8 cellular contexts compared by ENCODE assay signal in genomic region chr1:198937231-198938031, GRCh38.
DNase-seq lines count a peak whose midpoint lies in the region; ATAC-seq and TF ChIP-seq lines count a peak whose summit lies in the region.

No MANE protein-coding gene starts in this region.

- H3K9ac ChIP-seq in Loucy (ENCODE audit: low read depth, low read length, poor library complexity, severe bottlenecking) (peak overlapping the region; percentile 99), mammary epithelial cell (ENCODE audit: insufficient read depth, low read length) (peak overlapping the region; percentile 83), skeletal muscle tissue (ENCODE audit: low read depth in 1 of 3, low read length in 3 of 3) (peak overlapping the region; percentile 58 to 81 (median 73))

- H3K9me3 ChIP-seq in HEK293 (ENCODE audit: control insufficient read depth, insufficient read depth, low read depth, low read length) (no peaks in the 10 kb centered on the region), Loucy (ENCODE audit: insufficient read depth, low read depth, low read length) (no peaks in the 10 kb centered on the region), SJSA1 (replicated peaks) (no peaks in the 10 kb centered on the region), mammary epithelial cell (replicated peaks; ENCODE audit: insufficient read depth, low read length) (no peaks in the 10 kb centered on the region), skeletal muscle tissue (ENCODE audit: control insufficient read depth in 3 of 3, low read length in 3 of 3) (no peaks in the 10 kb centered on the region)

- WGBS in mammary epithelial cell (ENCODE audit: low coverage, missing lambda C conversion rate): 11% methylated on average over 5 of the region's 5 CpGs

- H3K4me1 ChIP-seq in HEK293 (ENCODE audit: control insufficient read depth, insufficient read depth, low read length) (peaks cover 15% of the 10 kb centered on the region), Loucy (ENCODE audit: insufficient read depth, low read length, poor library complexity, severe bottlenecking) (peaks cover 16% of the 10 kb centered on the region), SJSA1 (replicated peaks) (peaks cover 15% of the 10 kb centered on the region), mammary epithelial cell (ENCODE audit: insufficient read depth, low read length) (no peaks in the 10 kb centered on the region), skeletal muscle tissue (ENCODE audit: control insufficient read depth in 3 of 3, insufficient read depth in 3 of 3, low read length in 3 of 3) (peaks cover 2 to 12% (median 9%) of the 10 kb centered on the region in 3 donors)

- peak; percentile 65 for DNase-seq in activated CD4-positive, alpha-beta T cell treated with anti-CD3 and anti-CD28 coated beads for 36 hours
- no peak for DNase-seq in activated CD4-positive, alpha-beta T cell treated with anti-CD3 and anti-CD28 coated beads, Interleukin-2, amount 50 U/mL, for 4 hours
- DNase-seq in SJSA1 (ENCODE audit: low read depth in 1 of 2, low spot score in 2 of 2): peak; percentile 68 to 86
- DNase-seq in mammary epithelial cell: peak; percentile 91
- DNase-seq in iPS-NIHi7 (ENCODE audit: extremely low spot score): peak; percentile 33

- dilution Hi-C loops in mammary epithelial cell (cut with HindIII; ENCODE audit: low sequenced_read_pairs): no loop called here

- no peaks in the 10 kb centered on the region for H3K9me3 Mint-ChIP-seq in activated CD4-positive, alpha-beta T cell treated with anti-CD3 and anti-CD28 coated beads for 36 hours (ENCODE audit: low read depth)

- H3K4me1 Mint-ChIP-seq in activated CD4-positive, alpha-beta T cell treated with anti-CD3 and anti-CD28 coated beads for 36 hours: peaks cover 21% of the 10 kb centered on the region

- TF ChIP-seq CTCF in HEK293 (tag by site-specific recombination; IDR thresholded peaks at IDR 0.05) (no peak), Loucy (conservative IDR thresholded peaks at IDR 0.05; ENCODE audit: low read length) (no peak), mammary epithelial cell (conservative IDR thresholded peaks at IDR 0.05 in 1 of 2, IDR thresholded peaks at IDR 0.05 in 1 of 2; ENCODE audit: extremely low read depth in 1 of 2, insufficient read depth in 1 of 2, low read depth in 1 of 2, low read length in 2 of 2) (no peak)

- H3K79me2 ChIP-seq in Loucy (ENCODE audit: insufficient read depth, low read length) (peaks cover 73% of the 10 kb centered on the region), mammary epithelial cell (ENCODE audit: insufficient read depth, low read length) (peaks cover 49% of the 10 kb centered on the region)

- H3K36me3 Mint-ChIP-seq in activated CD4-positive, alpha-beta T cell treated with anti-CD3 and anti-CD28 coated beads for 36 hours (ENCODE audit: low read depth): no peaks in the 10 kb centered on the region

- H4K20me1 ChIP-seq in Loucy (ENCODE audit: insufficient read depth, low read length, poor library complexity, severe bottlenecking): peaks cover 34% of the 10 kb centered on the region
- H4K20me1 ChIP-seq in mammary epithelial cell (ENCODE audit: insufficient read depth, low read length): no peaks in the 10 kb centered on the region

- H3K4me2 ChIP-seq in Loucy (ENCODE audit: low read depth, low read length, poor library complexity, severe bottlenecking) (peak overlapping the region; percentile 84), mammary epithelial cell (ENCODE audit: insufficient read depth, low read depth, low read length) (peak overlapping the region; percentile 88)

- no peak overlapping the region for H3K4me3 Mint-ChIP-seq in activated CD4-positive, alpha-beta T cell treated with anti-CD3 and anti-CD28 coated beads for 36 hours

- H3K4me3 ChIP-seq in HEK293 (ENCODE audit: low read depth, low read length): peak overlapping the region; percentile 86
- H3K4me3 ChIP-seq in Loucy (ENCODE audit: low read length, poor library complexity, severe bottlenecking): peak overlapping the region; percentile 96
- H3K4me3 ChIP-seq in SJSA1: peak overlapping the region; percentile 48
- H3K4me3 ChIP-seq in mammary epithelial cell (replicated peaks in 1 of 3; ENCODE audit: insufficient read depth in 1 of 3, low read depth in 2 of 3, low read length in 3 of 3): peak overlapping the region; percentile 68 to 80 (median 79)
- peak overlapping the region; percentile 65 to 91 (median 75) for H3K4me3 ChIP-seq in skeletal muscle tissue (ENCODE audit: low read length in 3 of 3)

- POLR2A ChIA-PET in activated CD4-positive, alpha-beta T cell treated with anti-CD3 and anti-CD28 coated beads for 36 hours (lab: Charles Lee): interaction anchor here (0.6 to 1.3 kb wide), 5 partner anchors 18 to 236 kb away, joined by 3 to 8 read pairs (median 4); no protein-coding TSS in a partner anchor
- POLR2A ChIA-PET in HEK293 (lab: Yijun Ruan, JAX): interaction anchor here (0.6 to 3.5 kb wide), 12 partner anchors 8 to 175 kb away, joined by 3 to 12 read pairs (median 3); no protein-coding TSS in a partner anchor

- in situ Hi-C loops in mammary epithelial cell (cut with MboI; ENCODE audit: low sequenced_read_pairs in 2 of 2): no loop called here

- intact Hi-C loops in activated CD4-positive, alpha-beta T cell treated with anti-CD3 and anti-CD28 coated beads for 36 hours (cut with DNase I, micrococcal nuclease): loop anchor here (1.0 to 10.0 kb wide), 10 partner anchors 15 to 773 kb away; no protein-coding TSS in a partner anchor
- intact Hi-C loops in mammary epithelial cell (cut with micrococcal nuclease): loop anchor here (2.0 to 10.0 kb wide), 3 partner anchors 105 to 307 kb away; no protein-coding TSS in a partner anchor

- peaks cover 19% of the 10 kb centered on the region for H3F3A ChIP-seq in Loucy (ENCODE audit: low read depth)

- BruUV-seq in mammary epithelial cell (replicated peaks; lab: Mats Ljungman, UMichigan): no TSS peak

- peaks cover 38% of the 10 kb centered on the region for H3K27me3 ChIP-seq in Loucy (ENCODE audit: insufficient read depth, low read length, poor library complexity, severe bottlenecking)
- H3K27me3 ChIP-seq in SJSA1 (replicated peaks): no peaks in the 10 kb centered on the region
- H3K27me3 ChIP-seq in mammary epithelial cell (ENCODE audit: insufficient read depth, low read length): no peaks in the 10 kb centered on the region
- no peaks in the 10 kb centered on the region for H3K27me3 ChIP-seq in skeletal muscle tissue (ENCODE audit: control insufficient read depth in 3 of 3, insufficient read depth in 3 of 3, low read length in 3 of 3)

- no peaks in the 10 kb centered on the region for H3K36me3 ChIP-seq in HEK293 (ENCODE audit: control insufficient read depth in 2 of 2, insufficient read depth in 1 of 2, low read length in 2 of 2)
- H3K36me3 ChIP-seq in Loucy (ENCODE audit: insufficient read depth, low read length): peaks cover 34% of the 10 kb centered on the region
- H3K36me3 ChIP-seq in SJSA1: peaks cover 18% of the 10 kb centered on the region
- H3K36me3 ChIP-seq in mammary epithelial cell (ENCODE audit: insufficient read depth, low read length): no peaks in the 10 kb centered on the region
- no peaks in the 10 kb centered on the region for H3K36me3 ChIP-seq in skeletal muscle tissue (ENCODE audit: control insufficient read depth in 3 of 3, insufficient read depth in 3 of 3, low read length in 3 of 3)

- no peaks in the 10 kb centered on the region for H3K9me2 ChIP-seq in Loucy (replicated peaks; ENCODE audit: low read depth, low read length)

- peak overlapping the region; percentile 81 for H3K27ac ChIP-seq in HEK293 (ENCODE audit: extremely low read depth, low read depth, low read length)
- H3K27ac ChIP-seq in SJSA1: peak overlapping the region; percentile 67
- H3K27ac ChIP-seq in mammary epithelial cell (ENCODE audit: insufficient read depth, low read depth, low read length): peak overlapping the region; percentile 81
- peak overlapping the region; percentile 61 for H3K27ac ChIP-seq in skeletal muscle tissue (ENCODE audit: low read depth, low read length)

- CTCF ChIA-PET in activated CD4-positive, alpha-beta T cell treated with anti-CD3 and anti-CD28 coated beads for 36 hours (lab: Charles Lee): interaction anchor here (0.6 to 3.1 kb wide), 8 partner anchors 9 to 1037 kb away, joined by 3 to 11 read pairs (median 4); no protein-coding TSS in a partner anchor
- CTCF ChIA-PET in HEK293 (lab: Yijun Ruan, JAX): interaction anchor here (1.1 kb wide), 1 partner anchor 175 kb away, joined by 5 read pairs; no protein-coding TSS in a partner anchor
- CTCF ChIA-PET in mammary epithelial cell (lab: Charles Lee; ENCODE audit: low non-redundant PET): no interaction called here

- peak overlapping the region; percentile 85 for H3K27ac Mint-ChIP-seq in activated CD4-positive, alpha-beta T cell treated with anti-CD3 and anti-CD28 coated beads for 36 hours

- H2AFZ ChIP-seq in Loucy (ENCODE audit: low read length) (no peak overlapping the region), mammary epithelial cell (ENCODE audit: low read depth, low read length) (peak overlapping the region; percentile 38)

- H3K27me3 Mint-ChIP-seq in activated CD4-positive, alpha-beta T cell treated with anti-CD3 and anti-CD28 coated beads for 36 hours: no peaks in the 10 kb centered on the region

- peak; percentile 93 for ATAC-seq in activated CD4-positive, alpha-beta T cell treated with anti-CD3 and anti-CD28 coated beads for 36 hours

TF ChIP-seq in HEK293, 187 proteins besides CTCF, POLR2A, EP300 and RAD21 (continues in another document):
- TF ChIP-seq ZNF501 (tag by site-specific recombination; IDR thresholded peaks at IDR 0.05) (0 out of 2 replicates have a peak, but pooled peaks have one; percentile 22), ZNF266 (tag by site-specific recombination; IDR thresholded peaks at IDR 0.05; ENCODE audit: low read depth) (no peak), ZNF366 (tag by site-specific recombination; conservative IDR thresholded peaks at IDR 0.05) (peak; percentile 74), ZNF416 (tag by site-specific recombination; IDR thresholded peaks at IDR 0.05) (no peak), ZNF24 (tag by site-specific recombination; IDR thresholded peaks at IDR 0.05) (0 out of 2 replicates have a peak, but pooled peaks have one; percentile 39), ZNF704 (tag by site-specific recombination; IDR thresholded peaks at IDR 0.05) (no peak), SP2 (tag by site-specific recombination; IDR thresholded peaks at IDR 0.05) (peak; percentile 82), ZBTB17 (tag by site-specific recombination; IDR thresholded peaks at IDR 0.05) (peak; percentile 96), ZNF664 (tag by site-specific recombination; IDR thresholded peaks at IDR 0.05) (0 out of 2 replicates have a peak, but pooled peaks have one; percentile 36), ZNF23 (tag by site-specific recombination; IDR thresholded peaks at IDR 0.05; ENCODE audit: borderline replicate concordance) (no peak)

Comparison
In these comparisons a context has a peak if more than half of its experiments do, and no peak if none do; other contexts are left out.
1. DNase-seq: peak in activated CD4-positive, alpha-beta T cell treated with anti-CD3 and anti-CD28 coated beads for 36 hours (single experiment), SJSA1 (2 of 2), mammary epithelial cell (single experiment) and iPS-NIHi7 (single experiment); none in activated CD4-positive, alpha-beta T cell treated with anti-CD3 and anti-CD28 coated beads, Interleukin-2, amount 50 U/mL, for 4 hours (0 of 2).
2. Peak in every context shown above with its lines, with median percentiles within 50 percentile points of each other: H3K27ac ChIP-seq, H3K4me3 ChIP-seq and H3K9ac ChIP-seq.